1 cellular context compared by ENCODE assay signal in the genomic region with DNA sequence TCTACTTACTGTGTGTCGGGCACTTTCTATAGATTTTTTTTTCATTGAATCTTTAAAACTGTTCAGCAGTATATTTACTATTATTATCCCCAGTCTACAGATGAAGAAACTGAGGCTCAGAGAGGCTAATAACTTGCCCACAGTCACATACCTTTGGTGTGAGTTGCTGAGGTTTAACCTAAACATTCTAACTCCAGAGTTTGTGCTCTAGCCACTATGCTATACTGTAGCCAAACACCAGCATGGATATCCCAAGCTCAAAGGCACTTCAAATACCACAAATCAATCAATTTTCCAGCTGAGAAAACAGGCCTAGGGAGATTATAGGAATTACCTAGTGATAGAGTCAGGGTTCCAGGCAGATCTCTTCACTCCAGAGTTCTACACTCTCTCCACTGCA.
TF ChIP-seq lines count a peak whose summit lies in the region.

No MANE protein-coding gene starts in this region.

TF ChIP-seq in HCT116, 20 proteins besides CTCF, POLR2A, EP300 and RAD21:
- TF ChIP-seq EZH2phosphoT487 (IDR thresholded peaks at IDR 0.05; ENCODE audit: borderline replicate concordance) (no peak), JUND (IDR thresholded peaks at IDR 0.05) (no peak), ELF1 (IDR thresholded peaks at IDR 0.05; ENCODE audit: borderline replicate concordance, low read depth) (no peak), SRF (IDR thresholded peaks at IDR 0.05; ENCODE audit: low read depth) (no peak), TCF7L2 (IDR thresholded peaks at IDR 0.05; ENCODE audit: borderline replicate concordance, extremely low read depth, insufficient read depth, insufficient read length) (no peak), EGR1 (IDR thresholded peaks at IDR 0.05; ENCODE audit: low read depth) (no peak), FOSL1 (IDR thresholded peaks at IDR 0.05; ENCODE audit: low read depth) (no peak)
- TF ChIP-seq, protein P1, sequence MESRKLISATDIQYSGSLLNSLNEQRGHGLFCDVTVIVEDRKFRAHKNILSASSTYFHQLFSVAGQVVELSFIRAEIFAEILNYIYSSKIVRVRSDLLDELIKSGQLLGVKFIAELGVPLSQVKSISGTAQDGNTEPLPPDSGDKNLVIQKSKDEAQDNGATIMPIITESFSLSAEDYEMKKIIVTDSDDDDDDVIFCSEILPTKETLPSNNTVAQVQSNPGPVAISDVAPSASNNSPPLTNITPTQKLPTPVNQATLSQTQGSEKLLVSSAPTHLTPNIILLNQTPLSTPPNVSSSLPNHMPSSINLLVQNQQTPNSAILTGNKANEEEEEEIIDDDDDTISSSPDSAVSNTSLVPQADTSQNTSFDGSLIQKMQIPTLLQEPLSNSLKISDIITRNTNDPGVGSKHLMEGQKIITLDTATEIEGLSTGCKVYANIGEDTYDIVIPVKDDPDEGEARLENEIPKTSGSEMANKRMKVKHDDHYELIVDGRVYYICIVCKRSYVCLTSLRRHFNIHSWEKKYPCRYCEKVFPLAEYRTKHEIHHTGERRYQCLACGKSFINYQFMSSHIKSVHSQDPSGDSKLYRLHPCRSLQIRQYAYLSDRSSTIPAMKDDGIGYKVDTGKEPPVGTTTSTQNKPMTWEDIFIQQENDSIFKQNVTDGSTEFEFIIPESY (IDR thresholded peaks at IDR 0.05; ENCODE audit: extremely low read depth, insufficient replicate concordance, low read length) = no peak
- TF ChIP-seq, protein P2, sequence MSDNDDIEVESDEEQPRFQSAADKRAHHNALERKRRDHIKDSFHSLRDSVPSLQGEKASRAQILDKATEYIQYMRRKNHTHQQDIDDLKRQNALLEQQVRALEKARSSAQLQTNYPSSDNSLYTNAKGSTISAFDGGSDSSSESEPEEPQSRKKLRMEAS (IDR thresholded peaks at IDR 0.05) = no peak
TF ChIP-seq in HCT116: peak in this region for 0.
